8 cellular contexts compared by ENCODE assay signal in genomic region chr13:26254583-26255102, GRCh38. TPM values are rescaled to one million over a fixed set of nuclear protein-coding genes. Genes with fewer than 3 reads are reported as not detected.
A peak's percentile ranks its signal among the peaks of the same experiment; 100 is the strongest.
DNase-seq lines count a peak whose midpoint lies in the region; ATAC-seq and TF ChIP-seq lines count a peak whose summit lies in the region.

No MANE protein-coding gene starts in this region.

- ATAC-seq in GM19467 (IDR thresholded peaks at IDR 0.05; ENCODE audit: unreplicated experiment) (peak; percentile 36), HG03565 (IDR thresholded peaks at IDR 0.05; ENCODE audit: unreplicated experiment) (peak; percentile 20), heart left ventricle (peak in 3 of 4 donors; percentile 51 to 64 (median 56))

- peak overlapping the region; percentile 62 for H3K27ac Mint-ChIP-seq in Caco-2 (ENCODE audit: unreplicated experiment)
- peak overlapping the region; percentile 73 for H3K27ac Mint-ChIP-seq in activated naive CD8-positive, alpha-beta T cell treated with anti-CD3 and anti-CD28 coated beads for 36 hours

- H3K27me3 ChIP-seq in Caco-2 (replicated peaks; ENCODE audit: control insufficient read depth, insufficient read depth, low read length) (no peaks in the 10 kb centered on the region), SJSA1 (replicated peaks) (no peaks in the 10 kb centered on the region), heart left ventricle (peaks cover 0 to 3% (median 0%) of the 10 kb centered on the region in 9 donors), uterus (no peaks in the 10 kb centered on the region)

- BruUV-seq in Caco-2 (replicated peaks; lab: Mats Ljungman, UMichigan) = no TSS peak

- H3K9me3 ChIP-seq in Caco-2 (no peaks in the 10 kb centered on the region), SJSA1 (replicated peaks) (no peaks in the 10 kb centered on the region), heart left ventricle (no peaks in the 10 kb centered on the region), uterus (no peaks in the 10 kb centered on the region)

- POLR2A ChIA-PET in Caco-2 (lab: Charles Lee) = interaction anchor here (0.6 kb wide), 2 partner anchors 19 to 1521 kb away, joined by 4 to 7 read pairs; no protein-coding TSS in a partner anchor

- H3K9me3 Mint-ChIP-seq in Caco-2 (ENCODE audit: unreplicated experiment) = no peaks in the 10 kb centered on the region
- no peaks in the 10 kb centered on the region for H3K9me3 Mint-ChIP-seq in activated naive CD8-positive, alpha-beta T cell treated with anti-CD3 and anti-CD28 coated beads for 36 hours

- CTCF ChIA-PET in Caco-2 (lab: Charles Lee) = interaction anchor here (0.6 kb wide), 1 partner anchor 22 kb away, joined by 8 read pairs; no protein-coding TSS in a partner anchor

- TF ChIP-seq CTCF in Caco-2 (IDR thresholded peaks at IDR 0.05; ENCODE audit: insufficient read depth in 1 of 2, low read depth in 1 of 2, low read length in 1 of 2, severe bottlenecking in 1 of 2, unreplicated experiment in 1 of 2) (no peak), heart left ventricle (IDR thresholded peaks at IDR 0.05) (no peak), uterus (IDR thresholded peaks at IDR 0.05) (no peak)

- H3K4me3 Mint-ChIP-seq in Caco-2 (ENCODE audit: unreplicated experiment) = peak overlapping the region; percentile 89
- H3K4me3 Mint-ChIP-seq in activated naive CD8-positive, alpha-beta T cell treated with anti-CD3 and anti-CD28 coated beads for 36 hours = peak overlapping the region; percentile 88

- H3K36me3 ChIP-seq in Caco-2 (ENCODE audit: control insufficient read depth, insufficient read depth, low read length) (no peaks in the 10 kb centered on the region), SJSA1 (no peaks in the 10 kb centered on the region), heart left ventricle (no peaks in the 10 kb centered on the region), uterus (no peaks in the 10 kb centered on the region)

- 0 to 1% (median 0%) methylated on average over 33 to 35 of the region's 35 CpGs for WGBS in heart left ventricle, 4 donors

- no peak for TF ChIP-seq POLR2A in heart left ventricle (IDR thresholded peaks at IDR 0.05)
- TF ChIP-seq POLR2A in uterus (IDR thresholded peaks at IDR 0.05) = no peak

- no peaks in the 10 kb centered on the region for H3K4me1 ChIP-seq in Caco-2
- no peaks in the 10 kb centered on the region for H3K4me1 ChIP-seq in SJSA1 (replicated peaks)
- H3K4me1 ChIP-seq in heart left ventricle = peaks cover 0 to 32% (median 17%) of the 10 kb centered on the region in 12 donors
- H3K4me1 ChIP-seq in uterus = no peaks in the 10 kb centered on the region

- no peak overlapping the region for H3K27ac ChIP-seq in SJSA1
- peak overlapping the region; percentile 86 to 97 (median 93) for H3K27ac ChIP-seq in heart left ventricle
- peak overlapping the region; percentile 90 to 94 for H3K27ac ChIP-seq in uterus

- H3K4me3 ChIP-seq in Caco-2 (ENCODE audit: low read depth, low read length) = peak overlapping the region; percentile 96
- H3K4me3 ChIP-seq in SJSA1 = peak overlapping the region; percentile 70
- H3K4me3 ChIP-seq in heart left ventricle = peak overlapping the region; percentile 70 to 97 (median 89)
- peak overlapping the region; percentile 58 to 90 for H3K4me3 ChIP-seq in uterus

- peak; percentile 69 to 70 for DNase-seq in Caco-2
- DNase-seq in SJSA1 (ENCODE audit: low read depth in 1 of 2, low spot score in 2 of 2) = peak; percentile 25 to 39
- DNase-seq in activated naive CD8-positive, alpha-beta T cell treated with anti-CD3 and anti-CD28 coated beads for 36 hours = peak; percentile 48
- peak; percentile 44 to 80 (median 61) for DNase-seq in heart left ventricle
- peak; percentile 31 to 92 (median 41) for DNase-seq in posterior cingulate gyrus
- DNase-seq in uterus = peak; percentile 22 to 43

- no peaks in the 10 kb centered on the region for H3K27me3 Mint-ChIP-seq in Caco-2 (ENCODE audit: insufficient read depth, unreplicated experiment)
- no peaks in the 10 kb centered on the region for H3K27me3 Mint-ChIP-seq in activated naive CD8-positive, alpha-beta T cell treated with anti-CD3 and anti-CD28 coated beads for 36 hours

- peaks cover 17% of the 10 kb centered on the region for H3K4me1 Mint-ChIP-seq in Caco-2 (ENCODE audit: low read depth, unreplicated experiment)
- peaks cover 31% of the 10 kb centered on the region for H3K4me1 Mint-ChIP-seq in activated naive CD8-positive, alpha-beta T cell treated with anti-CD3 and anti-CD28 coated beads for 36 hours

- H3K36me3 Mint-ChIP-seq in Caco-2 (ENCODE audit: insufficient read depth, unreplicated experiment) = peaks cover 7% of the 10 kb centered on the region
- no peaks in the 10 kb centered on the region for H3K36me3 Mint-ChIP-seq in activated naive CD8-positive, alpha-beta T cell treated with anti-CD3 and anti-CD28 coated beads for 36 hours

- intact Hi-C loops in Caco-2 (cut with micrococcal nuclease; ENCODE audit: unreplicated experiment) = loop anchor here (1.0 to 10.0 kb wide), 3 partner anchors 68 to 170 kb away; no protein-coding TSS in a partner anchor
- intact Hi-C loops in heart left ventricle (cut with DNase I) = loop anchor here in 7 of 10 donors (2.0 to 10.0 kb wide), 9 partner anchors 32 to 243 kb away; partner anchors contain the start of gene RNF6 (in 1 of the 7)
- intact Hi-C loops in posterior cingulate gyrus (cut with DNase I) = loop anchor here (2.0 to 10.0 kb wide), 2 partner anchors 32 to 440 kb away; partner anchors contain the start of gene RNF6
- intact Hi-C loops in uterus (cut with DNase I; ENCODE audit: low total_unique reads) = no loop called here

RNA-seq across cellular contexts. Expression of gene CDK8, which starts 0.7 kb away (rescaled TPM):
- 35.1 and 35.9 TPM in 2 replicates for total RNA-seq in Caco-2 (2022)
- 4.3 and 6.1 TPM in 2 replicates for total RNA-seq in SJSA1 (2014; rRNA removed; shearing (Covaris generic))
- total RNA-seq in activated naive CD8-positive, alpha-beta T cell treated with anti-CD3 and anti-CD28 coated beads for 36 hours = 10 to 100 TPM; 25.3 to 26.4 TPM
- 10 to 100 TPM in 4 of 9 donors, 1 to 10 TPM in 5; 8.4 to 11.6 (median 9.9) TPM for total RNA-seq in heart left ventricle
- polyA plus RNA-seq in heart left ventricle = 10 to 100 TPM in 1 of 2 donors, 1 to 10 TPM in 1; 5.3 to 12.4 TPM
- 10 to 100 TPM in 3 of 4 donors, 1 to 10 TPM in 1; 6.7 to 17.9 (median 15.4) TPM for total RNA-seq in uterus

RNA-seq across cellular contexts. Expression of gene RNF6, which starts 32.5 kb away (rescaled TPM):
- total RNA-seq in Caco-2 (2022) (39.1 and 41.4 TPM in 2 replicates), heart left ventricle (10 to 100 TPM; 13.9 to 38.2 (median 23.8) TPM), uterus (10 to 100 TPM; 12.0 to 32.4 (median 20.0) TPM)
- total RNA-seq in SJSA1 (2014; rRNA removed; shearing (Covaris generic)) = 41.8 and 57.9 TPM in 2 replicates
- total RNA-seq in activated naive CD8-positive, alpha-beta T cell treated with anti-CD3 and anti-CD28 coated beads for 36 hours = 10 to 100 TPM; 52.3 to 56.2 TPM
- polyA plus RNA-seq in heart left ventricle = 10 to 100 TPM in 1 of 2 donors, 1 to 10 TPM in 1; 8.6 to 33.5 TPM
